In the genomic region with DNA sequence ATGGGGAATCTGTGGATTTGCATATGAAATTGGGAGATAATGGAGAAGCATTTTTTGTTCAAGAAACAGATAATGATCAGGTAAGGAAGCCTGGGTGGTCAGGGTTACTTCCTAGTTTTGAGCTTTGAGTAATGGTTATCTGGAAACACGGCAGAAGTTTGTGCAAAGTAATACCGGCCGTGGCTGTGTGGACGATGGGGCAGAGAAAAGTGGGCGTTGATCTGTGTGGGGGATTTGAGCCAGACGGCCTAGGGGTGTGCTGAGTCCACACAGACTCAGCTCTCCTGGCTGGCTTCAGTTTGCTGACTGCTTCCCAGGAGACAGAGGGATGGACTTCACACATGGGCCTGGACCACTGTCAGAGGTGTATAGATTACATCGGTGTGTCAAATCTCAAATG, we compare ENCODE assay signal across 1 cellular context.
TF ChIP-seq lines count a peak whose summit lies in the region.

No MANE protein-coding gene starts in this region.

TF ChIP-seq in K562, 482 proteins besides CTCF, POLR2A, EP300 and RAD21 (continued from another document and continues in another):
- TF ChIP-seq RBM15 (IDR thresholded peaks at IDR 0.05; ENCODE audit: insufficient read depth, low read length) (no peak), MECOM (CRISPR knock-in tag; IDR thresholded peaks at IDR 0.05) (no peak), GABPA (tag; conservative IDR thresholded peaks at IDR 0.05; ENCODE audit: low read depth) (no peak), NFE2 (IDR thresholded peaks at IDR 0.05; ENCODE audit: low read depth) (0 out of 2 replicates have a peak, but pooled peaks have one; percentile 17), SMAD4 (CRISPR knock-in tag; conservative IDR thresholded peaks at IDR 0.05) (no peak), SIN3A (IDR thresholded peaks at IDR 0.05; ENCODE audit: borderline replicate concordance in 2 of 2, control insufficient read depth in 1 of 2, low read depth in 2 of 2, low read length in 2 of 2) (no peak), SRF (CRISPR knock-in tag; IDR thresholded peaks at IDR 0.05) (no peak), ZNF830 (CRISPR knock-in tag; IDR thresholded peaks at IDR 0.05) (no peak), SPI1 (IDR thresholded peaks at IDR 0.05; ENCODE audit: borderline replicate concordance, low read depth, low read length) (no peak), MEIS2 (IDR thresholded peaks at IDR 0.05; ENCODE audit: partially characterized antibody) (peak; percentile 45), RB1 (IDR thresholded peaks at IDR 0.05; ENCODE audit: low read depth) (no peak), CREB1 (IDR thresholded peaks at IDR 0.05) (no peak), CREB1 (CRISPR knock-in tag; IDR thresholded peaks at IDR 0.05) (no peak), ZNF12 (CRISPR knock-in tag; IDR thresholded peaks at IDR 0.05) (no peak), CBX8 (IDR thresholded peaks at IDR 0.05; ENCODE audit: borderline replicate concordance, extremely low read depth, low read depth, low read length, poor library complexity, severe bottlenecking) (no peak), NCOA1 (IDR thresholded peaks at IDR 0.05; ENCODE audit: low read depth) (no peak), BRF1 (IDR thresholded peaks at IDR 0.05; ENCODE audit: borderline replicate concordance, extremely low read depth, insufficient read length) (no peak), ARID1B (IDR thresholded peaks at IDR 0.05) (peak; percentile 25; the same call in 1 of the 2 replicates), ASH1L (IDR thresholded peaks at IDR 0.05; ENCODE audit: borderline replicate concordance, low read depth, partially characterized antibody) (no peak), PCBP1 (IDR thresholded peaks at IDR 0.05; ENCODE audit: low read depth, low read length, poor library complexity, severe bottlenecking) (no peak), SRSF3 (IDR thresholded peaks at IDR 0.05; ENCODE audit: insufficient read depth, low read length) (no peak)
- TF ChIP-seq, protein P1, sequence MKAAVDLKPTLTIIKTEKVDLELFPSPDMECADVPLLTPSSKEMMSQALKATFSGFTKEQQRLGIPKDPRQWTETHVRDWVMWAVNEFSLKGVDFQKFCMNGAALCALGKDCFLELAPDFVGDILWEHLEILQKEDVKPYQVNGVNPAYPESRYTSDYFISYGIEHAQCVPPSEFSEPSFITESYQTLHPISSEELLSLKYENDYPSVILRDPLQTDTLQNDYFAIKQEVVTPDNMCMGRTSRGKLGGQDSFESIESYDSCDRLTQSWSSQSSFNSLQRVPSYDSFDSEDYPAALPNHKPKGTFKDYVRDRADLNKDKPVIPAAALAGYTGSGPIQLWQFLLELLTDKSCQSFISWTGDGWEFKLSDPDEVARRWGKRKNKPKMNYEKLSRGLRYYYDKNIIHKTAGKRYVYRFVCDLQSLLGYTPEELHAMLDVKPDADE (conservative IDR thresholded peaks at IDR 0.05; ENCODE audit: control insufficient read depth, low read depth, low read length) = no peak
- TF ChIP-seq, protein P2, sequence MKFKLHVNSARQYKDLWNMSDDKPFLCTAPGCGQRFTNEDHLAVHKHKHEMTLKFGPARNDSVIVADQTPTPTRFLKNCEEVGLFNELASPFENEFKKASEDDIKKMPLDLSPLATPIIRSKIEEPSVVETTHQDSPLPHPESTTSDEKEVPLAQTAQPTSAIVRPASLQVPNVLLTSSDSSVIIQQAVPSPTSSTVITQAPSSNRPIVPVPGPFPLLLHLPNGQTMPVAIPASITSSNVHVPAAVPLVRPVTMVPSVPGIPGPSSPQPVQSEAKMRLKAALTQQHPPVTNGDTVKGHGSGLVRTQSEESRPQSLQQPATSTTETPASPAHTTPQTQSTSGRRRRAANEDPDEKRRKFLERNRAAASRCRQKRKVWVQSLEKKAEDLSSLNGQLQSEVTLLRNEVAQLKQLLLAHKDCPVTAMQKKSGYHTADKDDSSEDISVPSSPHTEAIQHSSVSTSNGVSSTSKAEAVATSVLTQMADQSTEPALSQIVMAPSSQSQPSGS (CRISPR knock-in tag; IDR thresholded peaks at IDR 0.05) = no peak
- TF ChIP-seq, protein P3, sequence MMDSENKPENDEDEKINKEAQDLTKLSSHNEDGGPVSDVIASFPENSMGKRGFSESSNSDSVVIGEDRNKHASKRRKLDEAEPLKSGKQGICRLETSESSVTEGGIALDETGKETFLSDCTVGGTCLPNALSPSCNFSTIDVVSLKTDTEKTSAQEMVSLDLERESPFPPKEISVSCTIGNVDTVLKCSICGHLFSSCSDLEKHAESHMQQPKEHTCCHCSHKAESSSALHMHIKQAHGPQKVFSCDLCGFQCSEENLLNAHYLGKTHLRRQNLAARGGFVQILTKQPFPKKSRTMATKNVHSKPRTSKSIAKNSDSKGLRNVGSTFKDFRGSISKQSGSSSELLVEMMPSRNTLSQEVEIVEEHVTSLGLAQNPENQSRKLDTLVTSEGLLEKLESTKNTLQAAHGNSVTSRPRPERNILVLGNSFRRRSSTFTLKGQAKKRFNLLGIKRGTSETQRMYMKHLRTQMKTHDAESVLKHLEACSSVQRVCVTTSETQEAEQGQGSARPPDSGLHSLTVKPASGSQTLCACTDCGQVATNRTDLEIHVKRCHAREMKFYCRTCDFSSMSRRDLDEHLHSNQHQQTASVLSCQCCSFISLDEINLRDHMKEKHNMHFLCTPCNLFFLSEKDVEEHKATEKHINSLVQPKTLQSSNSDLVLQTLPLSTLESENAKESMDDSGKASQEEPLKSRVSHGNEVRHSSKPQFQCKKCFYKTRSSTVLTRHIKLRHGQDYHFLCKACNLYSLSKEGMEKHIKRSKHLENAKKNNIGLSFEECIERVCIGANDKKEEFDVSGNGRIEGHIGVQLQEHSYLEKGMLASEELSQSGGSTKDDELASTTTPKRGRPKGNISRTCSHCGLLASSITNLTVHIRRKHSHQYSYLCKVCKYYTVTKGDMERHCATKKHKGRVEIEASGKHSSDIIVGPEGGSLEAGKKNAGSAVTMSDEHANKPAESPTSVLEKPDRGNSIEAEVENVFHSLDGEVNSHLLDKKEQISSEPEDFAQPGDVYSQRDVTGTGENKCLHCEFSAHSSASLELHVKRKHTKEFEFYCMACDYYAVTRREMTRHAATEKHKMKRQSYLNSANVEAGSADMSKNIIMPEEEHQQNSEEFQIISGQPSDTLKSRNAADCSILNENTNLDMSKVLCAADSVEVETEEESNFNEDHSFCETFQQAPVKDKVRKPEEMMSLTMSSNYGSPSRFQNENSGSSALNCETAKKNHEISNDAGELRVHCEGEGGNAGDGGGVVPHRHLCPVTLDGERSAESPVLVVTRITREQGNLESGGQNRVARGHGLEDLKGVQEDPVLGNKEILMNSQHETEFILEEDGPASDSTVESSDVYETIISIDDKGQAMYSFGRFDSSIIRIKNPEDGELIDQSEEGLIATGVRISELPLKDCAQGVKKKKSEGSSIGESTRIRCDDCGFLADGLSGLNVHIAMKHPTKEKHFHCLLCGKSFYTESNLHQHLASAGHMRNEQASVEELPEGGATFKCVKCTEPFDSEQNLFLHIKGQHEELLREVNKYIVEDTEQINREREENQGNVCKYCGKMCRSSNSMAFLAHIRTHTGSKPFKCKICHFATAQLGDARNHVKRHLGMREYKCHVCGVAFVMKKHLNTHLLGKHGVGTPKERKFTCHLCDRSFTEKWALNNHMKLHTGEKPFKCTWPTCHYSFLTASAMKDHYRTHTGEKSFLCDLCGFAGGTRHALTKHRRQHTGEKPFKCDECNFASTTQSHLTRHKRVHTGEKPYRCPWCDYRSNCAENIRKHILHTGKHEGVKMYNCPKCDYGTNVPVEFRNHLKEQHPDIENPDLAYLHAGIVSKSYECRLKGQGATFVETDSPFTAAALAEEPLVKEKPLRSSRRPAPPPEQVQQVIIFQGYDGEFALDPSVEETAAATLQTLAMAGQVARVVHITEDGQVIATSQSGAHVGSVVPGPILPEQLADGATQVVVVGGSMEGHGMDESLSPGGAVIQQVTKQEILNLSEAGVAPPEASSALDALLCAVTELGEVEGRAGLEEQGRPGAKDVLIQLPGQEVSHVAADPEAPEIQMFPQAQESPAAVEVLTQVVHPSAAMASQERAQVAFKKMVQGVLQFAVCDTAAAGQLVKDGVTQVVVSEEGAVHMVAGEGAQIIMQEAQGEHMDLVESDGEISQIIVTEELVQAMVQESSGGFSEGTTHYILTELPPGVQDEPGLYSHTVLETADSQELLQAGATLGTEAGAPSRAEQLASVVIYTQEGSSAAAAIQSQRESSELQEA (IDR thresholded peaks at IDR 0.05; ENCODE audit: low read depth) = peak; percentile 67
- TF ChIP-seq, protein P4, sequence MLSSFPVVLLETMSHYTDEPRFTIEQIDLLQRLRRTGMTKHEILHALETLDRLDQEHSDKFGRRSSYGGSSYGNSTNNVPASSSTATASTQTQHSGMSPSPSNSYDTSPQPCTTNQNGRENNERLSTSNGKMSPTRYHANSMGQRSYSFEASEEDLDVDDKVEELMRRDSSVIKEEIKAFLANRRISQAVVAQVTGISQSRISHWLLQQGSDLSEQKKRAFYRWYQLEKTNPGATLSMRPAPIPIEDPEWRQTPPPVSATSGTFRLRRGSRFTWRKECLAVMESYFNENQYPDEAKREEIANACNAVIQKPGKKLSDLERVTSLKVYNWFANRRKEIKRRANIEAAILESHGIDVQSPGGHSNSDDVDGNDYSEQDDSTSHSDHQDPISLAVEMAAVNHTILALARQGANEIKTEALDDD (IDR thresholded peaks at IDR 0.05) = peak; percentile 84
- TF ChIP-seq, protein P5, sequence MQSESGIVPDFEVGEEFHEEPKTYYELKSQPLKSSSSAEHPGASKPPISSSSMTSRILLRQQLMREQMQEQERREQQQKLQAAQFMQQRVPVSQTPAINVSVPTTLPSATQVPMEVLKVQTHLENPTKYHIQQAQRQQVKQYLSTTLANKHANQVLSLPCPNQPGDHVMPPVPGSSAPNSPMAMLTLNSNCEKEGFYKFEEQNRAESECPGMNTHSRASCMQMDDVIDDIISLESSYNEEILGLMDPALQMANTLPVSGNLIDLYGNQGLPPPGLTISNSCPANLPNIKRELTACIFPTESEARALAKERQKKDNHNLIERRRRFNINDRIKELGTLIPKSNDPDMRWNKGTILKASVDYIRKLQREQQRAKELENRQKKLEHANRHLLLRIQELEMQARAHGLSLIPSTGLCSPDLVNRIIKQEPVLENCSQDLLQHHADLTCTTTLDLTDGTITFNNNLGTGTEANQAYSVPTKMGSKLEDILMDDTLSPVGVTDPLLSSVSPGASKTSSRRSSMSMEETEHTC (IDR thresholded peaks at IDR 0.05) = no peak
- TF ChIP-seq, protein P6, sequence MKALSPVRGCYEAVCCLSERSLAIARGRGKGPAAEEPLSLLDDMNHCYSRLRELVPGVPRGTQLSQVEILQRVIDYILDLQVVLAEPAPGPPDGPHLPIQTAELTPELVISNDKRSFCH (CRISPR knock-in tag; IDR thresholded peaks at IDR 0.05) = no peak
- TF ChIP-seq, protein P6 (tag; IDR thresholded peaks at IDR 0.05) = no peak
- TF ChIP-seq, protein P7, sequence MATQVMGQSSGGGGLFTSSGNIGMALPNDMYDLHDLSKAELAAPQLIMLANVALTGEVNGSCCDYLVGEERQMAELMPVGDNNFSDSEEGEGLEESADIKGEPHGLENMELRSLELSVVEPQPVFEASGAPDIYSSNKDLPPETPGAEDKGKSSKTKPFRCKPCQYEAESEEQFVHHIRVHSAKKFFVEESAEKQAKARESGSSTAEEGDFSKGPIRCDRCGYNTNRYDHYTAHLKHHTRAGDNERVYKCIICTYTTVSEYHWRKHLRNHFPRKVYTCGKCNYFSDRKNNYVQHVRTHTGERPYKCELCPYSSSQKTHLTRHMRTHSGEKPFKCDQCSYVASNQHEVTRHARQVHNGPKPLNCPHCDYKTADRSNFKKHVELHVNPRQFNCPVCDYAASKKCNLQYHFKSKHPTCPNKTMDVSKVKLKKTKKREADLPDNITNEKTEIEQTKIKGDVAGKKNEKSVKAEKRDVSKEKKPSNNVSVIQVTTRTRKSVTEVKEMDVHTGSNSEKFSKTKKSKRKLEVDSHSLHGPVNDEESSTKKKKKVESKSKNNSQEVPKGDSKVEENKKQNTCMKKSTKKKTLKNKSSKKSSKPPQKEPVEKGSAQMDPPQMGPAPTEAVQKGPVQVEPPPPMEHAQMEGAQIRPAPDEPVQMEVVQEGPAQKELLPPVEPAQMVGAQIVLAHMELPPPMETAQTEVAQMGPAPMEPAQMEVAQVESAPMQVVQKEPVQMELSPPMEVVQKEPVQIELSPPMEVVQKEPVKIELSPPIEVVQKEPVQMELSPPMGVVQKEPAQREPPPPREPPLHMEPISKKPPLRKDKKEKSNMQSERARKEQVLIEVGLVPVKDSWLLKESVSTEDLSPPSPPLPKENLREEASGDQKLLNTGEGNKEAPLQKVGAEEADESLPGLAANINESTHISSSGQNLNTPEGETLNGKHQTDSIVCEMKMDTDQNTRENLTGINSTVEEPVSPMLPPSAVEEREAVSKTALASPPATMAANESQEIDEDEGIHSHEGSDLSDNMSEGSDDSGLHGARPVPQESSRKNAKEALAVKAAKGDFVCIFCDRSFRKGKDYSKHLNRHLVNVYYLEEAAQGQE (CRISPR knock-in tag; IDR thresholded peaks at IDR 0.05; ENCODE audit: low read depth) = no peak
